8 cellular contexts compared by ENCODE assay signal in the genomic region with DNA sequence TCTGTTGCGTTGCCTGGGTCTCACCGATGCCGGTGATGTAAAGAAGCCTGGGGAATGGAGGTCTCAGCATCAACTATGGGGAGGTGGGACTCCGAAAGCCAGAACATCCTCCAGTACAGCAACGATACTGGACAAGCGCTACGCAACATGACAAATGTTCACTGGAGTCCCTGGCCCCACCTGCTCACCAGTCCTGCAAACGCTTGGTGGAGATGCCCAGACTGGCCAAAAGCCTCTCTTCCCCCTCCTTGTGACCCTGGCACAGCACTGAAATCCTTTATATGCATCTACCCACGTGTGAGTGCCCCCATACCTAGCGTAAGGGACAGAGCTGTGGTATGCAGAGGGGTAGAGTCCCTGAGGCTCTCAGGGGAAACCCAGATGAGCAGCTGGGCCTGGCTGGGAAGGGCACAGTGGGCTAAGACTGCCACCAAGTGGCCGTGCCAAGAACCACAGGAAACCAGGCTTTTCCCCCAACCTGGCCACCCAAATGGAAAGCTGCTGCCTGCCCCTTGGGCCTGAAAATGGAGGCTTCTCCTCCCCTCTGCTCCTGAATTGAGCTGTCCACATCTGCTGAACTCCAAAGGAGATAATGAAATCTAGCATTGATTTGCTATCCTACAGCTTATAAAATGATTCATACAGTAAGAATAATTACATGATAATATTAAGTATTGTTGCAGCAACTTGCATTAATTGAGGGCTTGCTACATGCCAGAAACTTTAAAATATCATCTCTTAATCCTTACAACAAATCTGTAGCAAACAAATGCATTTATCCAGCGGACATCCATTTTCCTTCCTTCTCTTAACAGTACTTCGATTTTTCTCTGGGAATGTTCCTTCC. TPM values are rescaled to one million over a fixed set of nuclear protein-coding genes. Genes with fewer than 3 reads are reported as not detected.
DNase-seq lines count a peak whose midpoint lies in the region; ATAC-seq and TF ChIP-seq lines count a peak whose summit lies in the region.

No MANE protein-coding gene starts in this region.

- H3K27me3 Mint-ChIP-seq in activated CD4-positive, alpha-beta memory T cell treated with anti-CD3 and anti-CD28 coated beads for 36 hours = peaks cover 11% of the 10 kb centered on the region
- peaks cover 12 to 42% of the 10 kb centered on the region in 2 donors for H3K27me3 Mint-ChIP-seq in effector memory CD8-positive, alpha-beta T cell

- H3K4me3 ChIP-seq in mucosa of descending colon = no peak overlapping the region

- no peaks in the 10 kb centered on the region for H3K9me3 ChIP-seq in mucosa of descending colon

- H3K4me1 Mint-ChIP-seq in activated CD4-positive, alpha-beta memory T cell treated with anti-CD3 and anti-CD28 coated beads for 36 hours (ENCODE audit: low read depth) = no peaks in the 10 kb centered on the region
- no peaks in the 10 kb centered on the region for H3K4me1 Mint-ChIP-seq in effector memory CD8-positive, alpha-beta T cell (ENCODE audit: low read depth in 2 of 2)

- intact Hi-C loops in activated CD4-positive, alpha-beta memory T cell treated with anti-CD3 and anti-CD28 coated beads for 36 hours (cut with micrococcal nuclease) = loop anchor here (1.0 to 10.0 kb wide), 4 partner anchors 491 to 1065 kb away; a partner anchor contains a TSS
- intact Hi-C loops in mucosa of descending colon (cut with DNase I, micrococcal nuclease) = loop anchor here (5.0 to 10.0 kb wide), 2 partner anchors 702 to 1075 kb away; no protein-coding TSS in a partner anchor

- H3K9me3 Mint-ChIP-seq in activated CD4-positive, alpha-beta memory T cell treated with anti-CD3 and anti-CD28 coated beads for 36 hours = no peaks in the 10 kb centered on the region
- H3K9me3 Mint-ChIP-seq in effector memory CD8-positive, alpha-beta T cell = no peaks in the 10 kb centered on the region

- no peak overlapping the region for H3K27ac Mint-ChIP-seq in activated CD4-positive, alpha-beta memory T cell treated with anti-CD3 and anti-CD28 coated beads for 36 hours
- H3K27ac Mint-ChIP-seq in effector memory CD8-positive, alpha-beta T cell = no peak overlapping the region

- TF ChIP-seq CTCF in mucosa of descending colon (IDR thresholded peaks at IDR 0.05) = peak; percentile 74

- no peaks in the 10 kb centered on the region for H3K4me1 ChIP-seq in mucosa of descending colon (ENCODE audit: low read depth)

- peak in 12 of 14 donors; percentile 5 to 68 (median 36) for DNase-seq in C1 segment of cervical spinal cord (lab: John Stamatoyannopoulos, UW)
- peak; percentile 37 to 76 for DNase-seq in NCI-H446 (lab: John Stamatoyannopoulos, UW)
- DNase-seq in activated CD4-positive, alpha-beta memory T cell treated with anti-CD3 and anti-CD28 coated beads for 36 hours = peak; percentile 79
- DNase-seq in effector memory CD8-positive, alpha-beta T cell = peak; percentile 47 to 59 (median 52)
- peak in 2 of 3 donors; percentile 57 to 75 for DNase-seq in mucosa of descending colon
- peak; percentile 24 to 42 for DNase-seq in stimulated activated CD8-positive, alpha-beta memory T cell treated with anti-CD3 and anti-CD28 coated beads, Interleukin-7, amount 100 ng/mL, for 4 hours (ENCODE audit: low read depth in 2 of 2)

- ATAC-seq in GM18873 (IDR thresholded peaks at IDR 0.05; ENCODE audit: low FRiP score, unreplicated experiment) (peak; percentile 81), HG03103 (IDR thresholded peaks at IDR 0.05; ENCODE audit: low read depth, unreplicated experiment) (peak; percentile 80), mucosa of descending colon (peak; percentile 85)
- ATAC-seq in effector memory CD8-positive, alpha-beta T cell (replicated peaks) = peak; percentile 95

- no peaks in the 10 kb centered on the region for H3K36me3 ChIP-seq in mucosa of descending colon (ENCODE audit: low read depth)

- H3K4me3 Mint-ChIP-seq in activated CD4-positive, alpha-beta memory T cell treated with anti-CD3 and anti-CD28 coated beads for 36 hours = no peak overlapping the region
- no peak overlapping the region for H3K4me3 Mint-ChIP-seq in effector memory CD8-positive, alpha-beta T cell

- CTCF ChIA-PET in activated CD4-positive, alpha-beta memory T cell treated with anti-CD3 and anti-CD28 coated beads for 36 hours (lab: Charles Lee) = interaction anchor here (0.6 to 3.9 kb wide), 33 partner anchors 8 to 1070 kb away, joined by 3 to 110 read pairs (median 4); a partner anchor contains a TSS

- POLR2A ChIA-PET in activated CD4-positive, alpha-beta memory T cell treated with anti-CD3 and anti-CD28 coated beads for 36 hours (lab: Charles Lee) = no interaction called here

- no peaks in the 10 kb centered on the region for H3K36me3 Mint-ChIP-seq in activated CD4-positive, alpha-beta memory T cell treated with anti-CD3 and anti-CD28 coated beads for 36 hours
- H3K36me3 Mint-ChIP-seq in effector memory CD8-positive, alpha-beta T cell (ENCODE audit: insufficient read depth) = no peaks in the 10 kb centered on the region

RNA-seq across cellular contexts. Expression of a gene that starts 24.8 kb away (rescaled TPM):
- 1 to 10 TPM; 7.4 to 8.9 TPM for total RNA-seq in activated CD4-positive, alpha-beta memory T cell treated with anti-CD3 and anti-CD28 coated beads for 36 hours
- total RNA-seq in mucosa of descending colon = 10 to 100 TPM; 13.5 to 20.7 (median 16.6) TPM
